In the genomic region with DNA sequence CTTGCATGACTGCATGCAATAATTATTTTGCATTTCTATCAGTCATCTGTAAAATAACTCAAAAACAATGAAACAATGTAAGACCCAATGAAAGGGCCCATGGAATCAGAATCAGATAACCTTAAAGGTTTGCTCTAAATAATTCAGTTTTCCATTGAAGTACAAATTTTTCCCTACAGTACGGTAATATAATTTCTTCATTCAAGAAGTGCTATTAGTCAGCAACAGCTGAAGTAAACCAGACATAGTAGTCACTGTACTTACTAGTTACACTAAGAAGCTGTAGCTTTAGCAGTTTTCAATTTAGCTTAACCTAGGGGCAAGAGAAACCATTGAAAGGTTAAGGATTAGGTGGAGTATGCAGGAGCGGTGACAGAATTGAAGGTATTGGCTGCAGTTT, we compare ENCODE assay signal across 18 cellular contexts.
"Had no signal": no experiment of that assay in that cellular context is flagged by ENCODE, and none has a peak within 500 bp of the region (broad histone marks: within the 10 kb centered on the region; RNA-seq: fewer than 3 reads in every experiment).

No MANE protein-coding gene starts in this region.

- H3K27ac ChIP-seq: gastrocnemius medialis, heart right ventricle, parathyroid adenoma, right atrium auricular region, tibial nerve had no signal

- H2AFZ ChIP-seq: parathyroid adenoma had no signal

- H3K36me3 ChIP-seq: gastrocnemius medialis, heart right ventricle, right atrium auricular region, tibial nerve had no signal

- H3K9me3 Mint-ChIP-seq: activated naive CD4-positive, alpha-beta T cell treated with anti-CD3 and anti-CD28 coated beads, Interleukin-2, amount 50 U/mL, for 24 hours; stimulated activated memory B cell treated with anti-CD40 and anti-IgM and Interleukin-4, amounts not matched to agents 10 μg/mL and 1 μg/mL and 100 μg/mL, for 72 hours; T-helper 2 cell treated with Interferon-gamma antibody and Interleukin-4, amounts not matched to agents 5 μg/mL and 100 μg/mL, for 36 hours had no signal

- H3K4me3 Mint-ChIP-seq: activated naive CD4-positive, alpha-beta T cell treated with anti-CD3 and anti-CD28 coated beads, Interleukin-2, amount 50 U/mL, for 24 hours; brain; mesothelial cell of epicardium; stimulated activated memory B cell treated with anti-CD40 and anti-IgM and Interleukin-4, amounts not matched to agents 10 μg/mL and 1 μg/mL and 100 μg/mL, for 72 hours; T-helper 2 cell treated with Interferon-gamma antibody and Interleukin-4, amounts not matched to agents 5 μg/mL and 100 μg/mL, for 36 hours had no signal

- H3K79me2 ChIP-seq: parathyroid adenoma had no signal

- H3K4me3 ChIP-seq: gastrocnemius medialis, heart right ventricle, right atrium auricular region, tibial nerve had no signal

- DNase-seq: activated effector memory CD4-positive, alpha-beta T cell treated with Interleukin-2 at 50 U/mL for 16 hours; activated T-cell treated with anti-CD3 and anti-CD28 coated beads, Interleukin-2, amount 50 U/mL, for 1 hour; amniotic stem cell; gastrocnemius medialis; heart right ventricle; left ventricle myocardium superior; small intestine; SW 1271 had no signal

- H3K9ac ChIP-seq: parathyroid adenoma had no signal

- H3K27ac Mint-ChIP-seq: activated naive CD4-positive, alpha-beta T cell treated with anti-CD3 and anti-CD28 coated beads, Interleukin-2, amount 50 U/mL, for 24 hours; brain; mesothelial cell of epicardium; stimulated activated memory B cell treated with anti-CD40 and anti-IgM and Interleukin-4, amounts not matched to agents 10 μg/mL and 1 μg/mL and 100 μg/mL, for 72 hours; T-helper 2 cell treated with Interferon-gamma antibody and Interleukin-4, amounts not matched to agents 5 μg/mL and 100 μg/mL, for 36 hours had no signal

- H3K4me1 ChIP-seq: gastrocnemius medialis, parathyroid adenoma had no signal

- ATAC-seq: activated CD4-positive, CD25-positive, alpha-beta regulatory T cell treated with anti-CD3 and anti-CD28 coated beads, Interleukin-2, amount 50 U/mL, for 24 hours; esophagus mucosa; gastrocnemius medialis; heart right ventricle; left ventricle myocardium superior; stimulated activated memory B cell treated with anti-CD40 and anti-IgM and Interleukin-4, amounts not matched to agents 10 μg/mL and 1 μg/mL and 100 μg/mL, for 72 hours had no signal

- H3K27me3 Mint-ChIP-seq: brain; stimulated activated memory B cell treated with anti-CD40 and anti-IgM and Interleukin-4, amounts not matched to agents 10 μg/mL and 1 μg/mL and 100 μg/mL, for 72 hours had no signal

- H3K36me3 Mint-ChIP-seq: activated naive CD4-positive, alpha-beta T cell treated with anti-CD3 and anti-CD28 coated beads, Interleukin-2, amount 50 U/mL, for 24 hours; stimulated activated memory B cell treated with anti-CD40 and anti-IgM and Interleukin-4, amounts not matched to agents 10 μg/mL and 1 μg/mL and 100 μg/mL, for 72 hours had no signal

- H3K9me3 ChIP-seq: gastrocnemius medialis, heart right ventricle, right atrium auricular region, tibial nerve had no signal

- H3K27me3 ChIP-seq: right atrium auricular region had no signal
